In genomic region chr17:7573324-7574080, GRCh38 we compare ENCODE assay signal across 1 cellular context.
TF ChIP-seq lines count a peak whose summit lies in the region.

No MANE protein-coding gene starts in this region.

TF ChIP-seq in K562, 482 proteins besides CTCF, POLR2A, EP300 and RAD21 (continued from another document and continues in another):
- peak; percentile 91 for TF ChIP-seq ARID4B (CRISPR knock-in tag; IDR thresholded peaks at IDR 0.05)
- TF ChIP-seq RBM14 (IDR thresholded peaks at IDR 0.05; ENCODE audit: borderline replicate concordance, insufficient read depth, low read depth, low read length): 0 out of 2 replicates have a peak, but pooled peaks have one; percentile 10
- peak; percentile 64 for TF ChIP-seq HNRNPK (IDR thresholded peaks at IDR 0.05; ENCODE audit: low read depth, low read length, poor library complexity, severe bottlenecking)
- TF ChIP-seq ZNF766 (CRISPR knock-in tag; conservative IDR thresholded peaks at IDR 0.05): 0 out of 2 replicates have a peak, but pooled peaks have one; percentile 15
- TF ChIP-seq POLR2AphosphoS5 (IDR thresholded peaks at IDR 0.05; ENCODE audit: control insufficient read depth, insufficient read depth, low read depth, low read length): peak; percentile 66; the same call in 1 of the 2 replicates
- TF ChIP-seq TAF1 (IDR thresholded peaks at IDR 0.05; ENCODE audit: control insufficient read depth, extremely low read depth, insufficient read depth, low read length, severe bottlenecking): peak; percentile 57
- TF ChIP-seq POLR2AphosphoS2 (IDR thresholded peaks at IDR 0.05; ENCODE audit: low read length): no peak; the same call in 1 of the 2 replicates
- TF ChIP-seq SUPT5H (IDR thresholded peaks at IDR 0.05): 0 out of 2 replicates have a peak, but pooled peaks have one; percentile 4
- TF ChIP-seq VEZF1 (CRISPR knock-in tag; IDR thresholded peaks at IDR 0.05): peak; percentile 99
- TF ChIP-seq ZBTB7A (IDR thresholded peaks at IDR 0.05; ENCODE audit: borderline replicate concordance, control insufficient read depth, low read depth, low read length): peak; percentile 47
- no peak for TF ChIP-seq JUN (IDR thresholded peaks at IDR 0.05; ENCODE audit: borderline replicate concordance, low read depth, low read length)
- TF ChIP-seq JUN (CRISPR knock-in tag; IDR thresholded peaks at IDR 0.05; ENCODE audit: borderline replicate concordance): no peak
- peak; percentile 28 to 45 for TF ChIP-seq NRF1 (conservative IDR thresholded peaks at IDR 0.05 in 1 of 2, IDR thresholded peaks at IDR 0.05 in 1 of 2)
- peak; percentile 51; the same call in 1 of the 2 replicates for TF ChIP-seq CREB1 (IDR thresholded peaks at IDR 0.05)
- TF ChIP-seq CREB1 (CRISPR knock-in tag; IDR thresholded peaks at IDR 0.05): peak; percentile 70
- TF ChIP-seq CHD7 (IDR thresholded peaks at IDR 0.05; ENCODE audit: low read depth, low read length): no peak
- TF ChIP-seq TSC22D4 (tag; IDR thresholded peaks at IDR 0.05): no peak
- 0 out of 2 replicates have a peak, but pooled peaks have one; percentile 28 for TF ChIP-seq TCF7L2 (IDR thresholded peaks at IDR 0.05; ENCODE audit: low read depth, low read length)
- peak; percentile 96 for TF ChIP-seq RBM22 (IDR thresholded peaks at IDR 0.05; ENCODE audit: low read depth, low read length, poor library complexity, severe bottlenecking)
- no peak for TF ChIP-seq ATF1 (CRISPR knock-in tag; IDR thresholded peaks at IDR 0.05)
- peak; percentile 61 for TF ChIP-seq ATF1 (tag; IDR thresholded peaks at IDR 0.05)
- TF ChIP-seq ETV5 (CRISPR knock-in tag; IDR thresholded peaks at IDR 0.05; ENCODE audit: low read depth): peak; percentile 74
- TF ChIP-seq BCL6 (CRISPR knock-in tag; IDR thresholded peaks at IDR 0.05): no peak
- no peak for TF ChIP-seq CBX1 (IDR thresholded peaks at IDR 0.05; ENCODE audit: low read depth)
- TF ChIP-seq ARID2 (IDR thresholded peaks at IDR 0.05): no peak
- no peak for TF ChIP-seq ZNF280B (CRISPR knock-in tag; IDR thresholded peaks at IDR 0.05)
- TF ChIP-seq ZMIZ1 (IDR thresholded peaks at IDR 0.05; ENCODE audit: low read depth in 2 of 2, low read length in 2 of 2): no peak
- TF ChIP-seq GABPB2 (CRISPR knock-in tag; conservative IDR thresholded peaks at IDR 0.05): no peak
- TF ChIP-seq POLR2G (IDR thresholded peaks at IDR 0.05; ENCODE audit: low read depth, low read length): peak; percentile 73
- no peak for TF ChIP-seq HOMEZ (CRISPR knock-in tag; IDR thresholded peaks at IDR 0.05)
- peak in 1 of 2 experiments; percentile 95; a peak in 2 of 4 replicates for TF ChIP-seq HDAC1 (IDR thresholded peaks at IDR 0.05)
- TF ChIP-seq TCF7 (IDR thresholded peaks at IDR 0.05; ENCODE audit: borderline replicate concordance): no peak
- no peak for TF ChIP-seq MTA3 (IDR thresholded peaks at IDR 0.05; ENCODE audit: borderline replicate concordance)
